Comparison of ENCODE assay signal across 25 cellular contexts in the genomic region with DNA sequence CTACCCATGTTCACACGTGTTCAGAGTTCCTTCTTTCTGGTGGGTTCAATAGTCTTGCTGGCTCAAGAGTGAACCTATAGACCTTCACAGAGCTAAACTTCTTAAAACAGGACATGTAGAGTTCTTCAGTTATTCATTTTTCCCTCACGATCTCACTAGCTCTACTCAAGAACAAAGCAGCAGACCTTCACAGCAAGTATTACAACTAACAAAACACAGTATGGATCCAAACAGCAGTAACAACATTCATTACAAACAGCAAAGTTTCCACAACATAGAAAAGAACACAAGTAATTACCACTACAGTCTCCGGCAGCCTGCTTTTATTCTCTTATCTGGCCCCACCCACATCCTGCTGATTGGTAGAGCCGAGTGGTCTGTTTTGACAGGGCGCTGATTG.
"Had no signal": no experiment of that assay in that cellular context is flagged by ENCODE, and none has a peak within 500 bp of the region (broad histone marks: within the 10 kb centered on the region; RNA-seq: fewer than 3 reads in every experiment).

No MANE protein-coding gene starts in this region.

- H3K9me3 ChIP-seq: esophagus squamous epithelium, gastrocnemius medialis, heart right ventricle, left lung, lower lobe of right lung had no signal

- H3K27ac ChIP-seq: coronary artery, dorsolateral prefrontal cortex, esophagus squamous epithelium, gastrocnemius medialis, heart right ventricle, left lung, lower lobe of right lung had no signal

- H3K4me3 Mint-ChIP-seq: memory B cell; naive thymus-derived CD4-positive, alpha-beta T cell had no signal

- H3K36me3 Mint-ChIP-seq: memory B cell had no signal

- H3K36me3 ChIP-seq: esophagus squamous epithelium, gastrocnemius medialis, heart right ventricle, left lung, lower lobe of right lung had no signal

- H3K27ac Mint-ChIP-seq: memory B cell; naive thymus-derived CD4-positive, alpha-beta T cell had no signal

- ATAC-seq: gastrocnemius medialis; heart right ventricle; left cardiac atrium; left lung; left ventricle myocardium superior; naive thymus-derived CD4-positive, alpha-beta T cell had no signal

- H3K4me1 Mint-ChIP-seq: memory B cell; naive thymus-derived CD4-positive, alpha-beta T cell had no signal

- H3K4me1 ChIP-seq: esophagus squamous epithelium, gastrocnemius medialis, heart right ventricle, left lung, lower lobe of right lung had no signal

- H3K4me3 ChIP-seq: coronary artery, dorsolateral prefrontal cortex, esophagus squamous epithelium, gastrocnemius medialis, heart right ventricle, left lung, lower lobe of right lung had no signal

- FAIRE-seq: colon, endometrium, endothelial cell of umbilical vein, islet of Langerhans, keratinocyte had no signal

- H3K9me3 Mint-ChIP-seq: memory B cell had no signal

- DNase-seq: dermis blood vessel endothelial cell; dorsolateral prefrontal cortex; effector CD4-positive, alpha-beta T cell; effector memory CD4-positive, alpha-beta T cell; esophagus squamous epithelium; foreskin fibroblast; foreskin melanocyte; gastrocnemius medialis; glutamatergic neuron; heart right ventricle; hippocampal formation; left cardiac atrium; left ventricle myocardium superior; lower lobe of right lung; mesendoderm; midbrain; naive thymus-derived CD4-positive, alpha-beta T cell had no signal
